In the genomic region with DNA sequence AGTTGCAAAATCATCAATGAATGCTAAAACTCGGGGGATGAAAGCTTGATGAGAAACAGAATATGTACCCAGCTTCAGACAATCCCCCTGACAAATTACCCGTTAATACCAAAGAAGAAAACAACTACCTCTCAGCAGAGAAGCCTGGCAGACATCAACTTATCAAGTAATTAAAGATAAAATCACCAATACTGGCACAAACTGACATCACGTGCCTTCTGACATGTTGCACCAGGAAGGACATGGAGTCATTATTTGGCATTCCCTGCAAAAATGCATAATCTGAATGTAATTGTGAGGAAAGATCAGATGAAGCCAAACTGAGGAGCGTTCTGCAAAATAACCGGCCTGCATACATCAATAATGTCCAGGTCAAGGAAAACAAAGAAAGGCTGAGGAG, we compare ENCODE assay signal across 23 cellular contexts. TPM values are rescaled to one million over a fixed set of nuclear protein-coding genes. Genes with fewer than 3 reads are reported as not detected.
"Had no signal": no experiment of that assay in that cellular context is flagged by ENCODE, and none has a peak within 500 bp of the region (broad histone marks: within the 10 kb centered on the region; RNA-seq: fewer than 3 reads in every experiment).

No MANE protein-coding gene starts in this region.

- H3K4me3 ChIP-seq: colonic mucosa, dorsolateral prefrontal cortex, esophagus muscularis mucosa, gastrocnemius medialis, heart right ventricle, left lung, lower lobe of right lung, mucosa of descending colon had no signal

- H3K9me3 ChIP-seq: colonic mucosa, esophagus muscularis mucosa, gastrocnemius medialis, heart right ventricle, left lung, lower lobe of right lung, mucosa of descending colon had no signal

- H3K27me3 ChIP-seq: dorsolateral prefrontal cortex had no signal

- DNase-seq: colonic mucosa; cortex of kidney; effector CD4-positive, alpha-beta T cell; effector memory CD4-positive, alpha-beta T cell; foreskin fibroblast; foreskin melanocyte; gastrocnemius medialis; glutamatergic neuron; head of caudate nucleus; heart right ventricle; hippocampal formation; left cardiac atrium; left lung; left ventricle myocardium superior; lower lobe of right lung; mesenchymal stem cell; mucosa of descending colon; naive B cell had no signal

- H3K27ac ChIP-seq: colonic mucosa, dorsolateral prefrontal cortex, esophagus muscularis mucosa, gastrocnemius medialis, heart right ventricle, left lung, lower lobe of right lung had no signal

- H3K4me1 ChIP-seq: colonic mucosa, gastrocnemius medialis, left lung, lower lobe of right lung had no signal

- H3K36me3 ChIP-seq: colonic mucosa, esophagus muscularis mucosa, gastrocnemius medialis, heart right ventricle, left lung, lower lobe of right lung had no signal

- ATAC-seq: gastrocnemius medialis, heart right ventricle, left cardiac atrium, left lung, left ventricle myocardium superior, lower lobe of right lung, mucosa of descending colon had no signal

RNA-seq across cellular contexts. Expression of gene SLIT1, which starts 7.7 kb away (rescaled TPM):
- total RNA-seq: glomerular endothelial cell, lower leg skin, lung microvascular endothelial cell had no signal
